8 cellular contexts compared by ENCODE assay signal in the genomic region with DNA sequence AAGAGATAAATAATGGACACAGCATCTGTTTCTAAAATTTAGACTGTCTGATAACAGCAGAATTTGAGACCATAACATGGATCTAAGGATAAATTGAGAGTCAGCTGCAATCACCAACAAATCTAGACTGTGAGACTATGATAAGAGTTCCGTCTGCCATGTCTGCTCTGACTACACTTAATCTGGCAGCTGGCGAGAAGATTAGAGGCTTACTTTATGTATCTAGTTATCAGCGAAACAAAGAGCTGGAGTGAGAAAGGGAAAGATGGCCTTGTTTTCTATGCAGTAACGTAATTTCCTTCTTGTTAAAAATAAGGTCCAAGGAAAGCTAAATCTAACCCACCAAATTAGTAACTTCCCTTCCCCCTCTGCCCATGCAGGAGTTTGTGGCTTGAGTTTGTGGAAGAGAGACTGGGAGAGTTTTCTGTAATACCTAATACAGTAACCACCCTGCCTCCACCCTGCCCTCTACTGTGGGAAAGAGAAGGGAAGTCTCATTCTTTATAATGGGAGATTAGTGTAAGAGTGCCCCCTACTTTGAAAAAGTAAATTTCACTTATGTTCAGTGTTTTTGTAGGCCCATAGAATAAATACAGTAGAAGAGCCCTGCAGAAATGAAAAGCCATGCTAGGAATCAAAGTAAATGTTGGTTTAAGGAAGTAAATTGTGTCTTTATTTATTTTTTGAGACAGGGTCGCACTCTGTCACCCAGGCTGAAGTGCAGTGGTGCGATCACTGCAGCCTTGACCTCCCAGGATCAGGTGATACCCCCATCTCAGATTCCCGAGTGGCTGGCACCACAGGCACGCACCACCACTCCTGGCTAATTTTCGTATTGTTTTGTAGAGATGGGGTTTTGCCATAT. TPM values are rescaled to one million over a fixed set of nuclear protein-coding genes. Genes with fewer than 3 reads are reported as not detected.
DNase-seq lines count a peak whose midpoint lies in the region; ATAC-seq and TF ChIP-seq lines count a peak whose summit lies in the region.

No MANE protein-coding gene starts in this region.

- 85 to 87% (median 85%) methylated on average over 9 of the region's 9 CpGs for WGBS in psoas muscle, 3 donors

- H3K27me3 ChIP-seq in psoas muscle (ENCODE audit: insufficient read depth in 3 of 3, low read length in 2 of 3): no peaks in the 10 kb centered on the region

- ATAC-seq in GM19463 (IDR thresholded peaks at IDR 0.05; ENCODE audit: unreplicated experiment): peak; percentile 53
- no peak for ATAC-seq in psoas muscle

- no peaks in the 10 kb centered on the region for H3K36me3 ChIP-seq in psoas muscle (ENCODE audit: insufficient read depth in 1 of 2, low read depth in 1 of 2)

- H3K4me1 ChIP-seq in psoas muscle: no peaks in the 10 kb centered on the region

- H3K27ac ChIP-seq in psoas muscle: no peak overlapping the region

- DNase-seq in COR-L47 (lab: John Stamatoyannopoulos, UW) (peak; percentile 22), NCI-H2029 treated with DMSO at 0.1 percent for 48 hours (lab: John Stamatoyannopoulos, UW) (peak; percentile 25), globus pallidus (ENCODE audit: low spot score) (peak; percentile 65), psoas muscle (no peak), epidermal melanocyte (ENCODE audit: insufficient read length, low spot score) (no peak), posterior cingulate gyrus (no peak)
- DNase-seq in activated CD4-positive, alpha-beta T cell treated with anti-CD3 and anti-CD28 coated beads, Interleukin-2, amount 50 U/mL, for 4 hours: peak; percentile 28 to 34

- H3K4me3 ChIP-seq in psoas muscle: no peak overlapping the region

- intact Hi-C loops in psoas muscle (cut with DNase I): loop anchor here in 1 of 2 donors (5.0 kb wide), 1 partner anchor 99 kb away; no protein-coding TSS in a partner anchor
- intact Hi-C loops in posterior cingulate gyrus (cut with DNase I): no loop called here

- peak; percentile 26 for TF ChIP-seq CTCF in psoas muscle (IDR thresholded peaks at IDR 0.05)

- no peaks in the 10 kb centered on the region for H3K9me3 ChIP-seq in psoas muscle

RNA-seq across cellular contexts. Expression of a gene that starts 27.5 kb away (rescaled TPM):
- total RNA-seq in psoas muscle: 1 to 10 TPM; 4.4 to 7.5 (median 6.0) TPM
- polyA plus RNA-seq in psoas muscle: 1 to 10 TPM; 2.7 to 8.9 (median 3.0) TPM

Comparison
In these comparisons a context has a peak if more than half of its experiments do, and no peak if none do; other contexts are left out.
1. DNase-seq: peak in COR-L47 (single experiment), NCI-H2029 treated with DMSO at 0.1 percent for 48 hours (single experiment), activated CD4-positive, alpha-beta T cell treated with anti-CD3 and anti-CD28 coated beads, Interleukin-2, amount 50 U/mL, for 4 hours (2 of 2) and globus pallidus (single experiment); none in psoas muscle (0 of 2), epidermal melanocyte (single experiment) and posterior cingulate gyrus (0 of 10).